ENCODE assay signal across 28 cellular contexts in genomic region chr7:116436305-116436826, GRCh38.
"Had no signal": no experiment of that assay in that cellular context is flagged by ENCODE, and none has a peak within 500 bp of the region (broad histone marks: within the 10 kb centered on the region; RNA-seq: fewer than 3 reads in every experiment).

No MANE protein-coding gene starts in this region.

- H3K4me1 Mint-ChIP-seq: activated naive CD8-positive, alpha-beta T cell treated with anti-CD3 and anti-CD28 coated beads, Interleukin-2, amount 10 ng/mL, durations not matched to agents 7 days and 5 days; WTC11 had no signal

- H3K27me3 Mint-ChIP-seq: activated naive CD8-positive, alpha-beta T cell treated with anti-CD3 and anti-CD28 coated beads, Interleukin-2, amount 10 ng/mL, durations not matched to agents 7 days and 5 days had no signal

- H3K27me3 ChIP-seq: adrenal gland, brain microvascular endothelial cell, cardiac muscle cell, SJCRH30 had no signal

- DNase-seq: activated CD4-positive, alpha-beta T cell treated with anti-CD3 and anti-CD28 coated beads for 48 hours; activated CD4-positive, alpha-beta T cell treated with anti-CD3 and anti-CD28 coated beads, Interleukin-2, amount 50 U/mL, for 4 hours; activated CD4-positive, CD25-positive, alpha-beta regulatory T cell treated with anti-CD3 and anti-CD28 coated beads, Interleukin-2, amount 50 U/mL, for 72 hours; activated CD8-positive, alpha-beta memory T cell treated with anti-CD3 and anti-CD28 coated beads, Interleukin-2, amount 50 U/mL, for 48 hours; activated CD8-positive, alpha-beta T cell treated with anti-CD3 and anti-CD28 coated beads, Interleukin-2, amount 10 ng/mL, durations not matched to agents 7 days and 5 days; activated naive CD4-positive, alpha-beta T cell treated with anti-CD3 and anti-CD28 coated beads, Interleukin-2, amount 50 U/mL, for 16 hours; activated naive CD8-positive, alpha-beta T cell treated with anti-CD3 and anti-CD28 coated beads, Interleukin-2, amount 10 ng/mL, durations not matched to agents 7 days and 5 days; activated T-cell treated with anti-CD3 and anti-CD28 coated beads, Interleukin-2, amount 50 U/mL, for 1 hour; adrenal gland; anterior cingulate cortex; brain microvascular endothelial cell; MM.1S; NCI-H1105; NCI-H1436; NCI-H1694 treated with DMSO at 0.1 percent for 48 hours; NCI-H2029 treated with DMSO at 0.1 percent for 48 hours; NCI-H345; NCI-H510A; NCI-H526 treated with DMSO at 0.1 percent for 48 hours; NCI-H82; OCI-M1; Right ventricle myocardium superior; RPMI8226; SJCRH30 had no signal

- H3K4me3 ChIP-seq: adrenal gland, cardiac muscle cell, SJCRH30 had no signal

- H3K27ac ChIP-seq: adrenal gland, cardiac muscle cell, SJCRH30 had no signal

- H3K36me3 Mint-ChIP-seq: activated naive CD8-positive, alpha-beta T cell treated with anti-CD3 and anti-CD28 coated beads, Interleukin-2, amount 10 ng/mL, durations not matched to agents 7 days and 5 days; WTC11 had no signal

- H3K36me3 ChIP-seq: adrenal gland, brain microvascular endothelial cell, cardiac muscle cell, SJCRH30 had no signal

- H3K4me1 ChIP-seq: adrenal gland, SJCRH30 had no signal

- H3K9me3 ChIP-seq: adrenal gland had no signal

- H3K27ac Mint-ChIP-seq: activated CD8-positive, alpha-beta T cell treated with anti-CD3 and anti-CD28 coated beads, Interleukin-2, amount 10 ng/mL, durations not matched to agents 7 days and 5 days; activated naive CD8-positive, alpha-beta T cell treated with anti-CD3 and anti-CD28 coated beads, Interleukin-2, amount 10 ng/mL, durations not matched to agents 7 days and 5 days; T-helper 1 cell treated with Interleukin-12 subunit alpha and Interleukin-12 subunit beta and Interleukin-4 antibody, amounts not matched to agents 30 μg/mL and 1 μg/mL, for 36 hours; WTC11 had no signal

- H3K4me3 Mint-ChIP-seq: activated CD8-positive, alpha-beta T cell treated with anti-CD3 and anti-CD28 coated beads, Interleukin-2, amount 10 ng/mL, durations not matched to agents 7 days and 5 days; activated naive CD8-positive, alpha-beta T cell treated with anti-CD3 and anti-CD28 coated beads, Interleukin-2, amount 10 ng/mL, durations not matched to agents 7 days and 5 days; T-helper 1 cell treated with Interleukin-12 subunit alpha and Interleukin-12 subunit beta and Interleukin-4 antibody, amounts not matched to agents 30 μg/mL and 1 μg/mL, for 36 hours; WTC11 had no signal

- H3K9me3 Mint-ChIP-seq: activated naive CD8-positive, alpha-beta T cell treated with anti-CD3 and anti-CD28 coated beads, Interleukin-2, amount 10 ng/mL, durations not matched to agents 7 days and 5 days; T-helper 1 cell treated with Interleukin-12 subunit alpha and Interleukin-12 subunit beta and Interleukin-4 antibody, amounts not matched to agents 30 μg/mL and 1 μg/mL, for 36 hours; WTC11 had no signal

- ATAC-seq: activated CD8-positive, alpha-beta T cell treated with anti-CD3 and anti-CD28 coated beads, Interleukin-2, amount 10 ng/mL, durations not matched to agents 7 days and 5 days; Panc1; WTC11 had no signal
